Comparison of ENCODE assay signal across 3 cellular contexts in genomic region chr15:81779181-81779580, GRCh38.
"Had no signal": no experiment of that assay in that cellular context is flagged by ENCODE, and none has a peak within 500 bp of the region (broad histone marks: within the 10 kb centered on the region; RNA-seq: fewer than 3 reads in every experiment).

No MANE protein-coding gene starts in this region.

- DNase-seq: GDM1, GF-D8 had no signal

- ATAC-seq: GM12878 had no signal

- H3K4me3 ChIP-seq: GM12878 had no signal
